ENCODE assay signal across 1 cellular context in the genomic region with DNA sequence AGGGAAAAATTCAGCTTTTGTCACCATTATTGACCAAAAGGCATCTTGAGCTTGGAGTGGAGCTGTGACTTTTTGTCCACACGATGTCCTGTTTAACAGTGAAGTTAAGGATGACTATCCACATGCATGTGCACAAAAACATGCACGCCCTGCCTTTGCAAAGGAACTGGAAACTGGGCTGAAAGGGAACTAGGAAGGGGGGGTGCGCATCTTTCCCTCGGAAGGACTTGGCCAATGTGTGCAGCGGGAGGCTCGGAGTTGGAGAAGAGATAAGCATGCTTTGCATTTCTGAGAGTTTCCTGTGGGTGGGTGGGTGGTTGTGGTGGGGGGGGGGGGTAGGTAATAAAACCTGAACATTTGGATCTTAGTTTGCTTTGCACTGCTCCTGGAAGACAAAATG.
TF ChIP-seq lines count a peak whose summit lies in the region.

No MANE protein-coding gene starts in this region.

TF ChIP-seq in HepG2, 621 proteins besides CTCF, POLR2A, EP300 and RAD21:
- TF ChIP-seq ZZZ3 (CRISPR knock-in tag; IDR thresholded peaks at IDR 0.05; ENCODE audit: borderline replicate concordance) (no peak), ZC3H4 (CRISPR knock-in tag; IDR thresholded peaks at IDR 0.05; ENCODE audit: borderline replicate concordance) (no peak), ZSCAN30 (CRISPR knock-in tag; IDR thresholded peaks at IDR 0.05) (no peak), ZFAT (CRISPR knock-in tag; conservative IDR thresholded peaks at IDR 0.05) (no peak), MIXL1 (CRISPR knock-in tag; IDR thresholded peaks at IDR 0.05) (no peak), MED1 (CRISPR knock-in tag; IDR thresholded peaks at IDR 0.05) (no peak), KMT2B (CRISPR knock-in tag; IDR thresholded peaks at IDR 0.05) (no peak), ZNF552 (CRISPR knock-in tag; IDR thresholded peaks at IDR 0.05; ENCODE audit: borderline replicate concordance) (no peak), ZNF124 (CRISPR knock-in tag; IDR thresholded peaks at IDR 0.05) (no peak), JUND (CRISPR knock-in tag; IDR thresholded peaks at IDR 0.05) (no peak)
- TF ChIP-seq, protein P1, sequence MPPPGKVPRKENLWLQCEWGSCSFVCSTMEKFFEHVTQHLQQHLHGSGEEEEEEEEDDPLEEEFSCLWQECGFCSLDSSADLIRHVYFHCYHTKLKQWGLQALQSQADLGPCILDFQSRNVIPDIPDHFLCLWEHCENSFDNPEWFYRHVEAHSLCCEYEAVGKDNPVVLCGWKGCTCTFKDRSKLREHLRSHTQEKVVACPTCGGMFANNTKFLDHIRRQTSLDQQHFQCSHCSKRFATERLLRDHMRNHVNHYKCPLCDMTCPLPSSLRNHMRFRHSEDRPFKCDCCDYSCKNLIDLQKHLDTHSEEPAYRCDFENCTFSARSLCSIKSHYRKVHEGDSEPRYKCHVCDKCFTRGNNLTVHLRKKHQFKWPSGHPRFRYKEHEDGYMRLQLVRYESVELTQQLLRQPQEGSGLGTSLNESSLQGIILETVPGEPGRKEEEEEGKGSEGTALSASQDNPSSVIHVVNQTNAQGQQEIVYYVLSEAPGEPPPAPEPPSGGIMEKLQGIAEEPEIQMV (CRISPR knock-in tag; IDR thresholded peaks at IDR 0.05; ENCODE audit: low read depth), result no peak
- TF ChIP-seq, protein P2, sequence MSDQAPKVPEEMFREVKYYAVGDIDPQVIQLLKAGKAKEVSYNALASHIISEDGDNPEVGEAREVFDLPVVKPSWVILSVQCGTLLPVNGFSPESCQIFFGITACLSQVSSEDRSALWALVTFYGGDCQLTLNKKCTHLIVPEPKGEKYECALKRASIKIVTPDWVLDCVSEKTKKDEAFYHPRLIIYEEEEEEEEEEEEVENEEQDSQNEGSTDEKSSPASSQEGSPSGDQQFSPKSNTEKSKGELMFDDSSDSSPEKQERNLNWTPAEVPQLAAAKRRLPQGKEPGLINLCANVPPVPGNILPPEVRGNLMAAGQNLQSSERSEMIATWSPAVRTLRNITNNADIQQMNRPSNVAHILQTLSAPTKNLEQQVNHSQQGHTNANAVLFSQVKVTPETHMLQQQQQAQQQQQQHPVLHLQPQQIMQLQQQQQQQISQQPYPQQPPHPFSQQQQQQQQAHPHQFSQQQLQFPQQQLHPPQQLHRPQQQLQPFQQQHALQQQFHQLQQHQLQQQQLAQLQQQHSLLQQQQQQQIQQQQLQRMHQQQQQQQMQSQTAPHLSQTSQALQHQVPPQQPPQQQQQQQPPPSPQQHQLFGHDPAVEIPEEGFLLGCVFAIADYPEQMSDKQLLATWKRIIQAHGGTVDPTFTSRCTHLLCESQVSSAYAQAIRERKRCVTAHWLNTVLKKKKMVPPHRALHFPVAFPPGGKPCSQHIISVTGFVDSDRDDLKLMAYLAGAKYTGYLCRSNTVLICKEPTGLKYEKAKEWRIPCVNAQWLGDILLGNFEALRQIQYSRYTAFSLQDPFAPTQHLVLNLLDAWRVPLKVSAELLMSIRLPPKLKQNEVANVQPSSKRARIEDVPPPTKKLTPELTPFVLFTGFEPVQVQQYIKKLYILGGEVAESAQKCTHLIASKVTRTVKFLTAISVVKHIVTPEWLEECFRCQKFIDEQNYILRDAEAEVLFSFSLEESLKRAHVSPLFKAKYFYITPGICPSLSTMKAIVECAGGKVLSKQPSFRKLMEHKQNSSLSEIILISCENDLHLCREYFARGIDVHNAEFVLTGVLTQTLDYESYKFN (CRISPR knock-in tag; conservative IDR thresholded peaks at IDR 0.05), result no peak
TF ChIP-seq in HepG2: peak in this region for 0.
